Comparison of ENCODE assay signal across 8 cellular contexts in the genomic region with DNA sequence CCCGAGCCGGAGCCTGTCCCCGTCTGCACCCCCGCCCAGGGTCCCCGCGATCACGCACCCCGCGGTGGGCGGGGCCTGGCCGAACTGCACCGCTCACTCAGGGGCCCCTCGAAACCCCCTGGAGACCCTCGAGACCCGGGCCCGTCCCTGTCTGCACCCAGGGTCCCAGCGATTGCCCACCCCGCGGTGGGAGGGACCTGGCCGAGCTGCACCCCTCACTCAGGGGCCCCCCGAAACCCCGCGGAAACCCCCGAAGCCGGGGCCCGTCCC. TPM values are rescaled to one million over a fixed set of nuclear protein-coding genes. Genes with fewer than 3 reads are reported as not detected.
DNase-seq lines count a peak whose midpoint lies in the region; ATAC-seq and TF ChIP-seq lines count a peak whose summit lies in the region.

No MANE protein-coding gene starts in this region.

- no peak for TF ChIP-seq CTCF in GM06990 (IDR thresholded peaks at IDR 0.05; ENCODE audit: insufficient read depth, low read length, poor library complexity, severe bottlenecking)
- no peak for TF ChIP-seq CTCF in breast epithelium (IDR thresholded peaks at IDR 0.05)

- DNase-seq in GM06990 (ENCODE audit: extremely low read depth, insufficient read length) (no peak), breast epithelium (ENCODE audit: low spot score in 2 of 2) (no peak), NCI-H226 (no peak), GOT3 (lab: John Stamatoyannopoulos, UW) (no peak), amniotic stem cell (lab: John Stamatoyannopoulos, UW) (no peak), NCI-H1105 treated with DMSO at 0.1 percent for 48 hours (lab: John Stamatoyannopoulos, UW) (no peak)

- no peak for TF ChIP-seq POLR2A in breast epithelium (IDR thresholded peaks at IDR 0.05)

- peak; percentile 20 for ATAC-seq in HG03159 (IDR thresholded peaks at IDR 0.05; ENCODE audit: unreplicated experiment)

- peak overlapping the region; percentile 40 to 85 for H3K27ac ChIP-seq in breast epithelium

- H3K27me3 ChIP-seq in GM06990 (replicated peaks; ENCODE audit: control insufficient read depth, insufficient read depth, low read length) (no peaks in the 10 kb centered on the region), breast epithelium (no peaks in the 10 kb centered on the region), mononuclear cell (ENCODE audit: insufficient read depth, low read length) (no peaks in the 10 kb centered on the region)

- H3K36me3 ChIP-seq in GM06990 (ENCODE audit: control insufficient read depth, insufficient read depth, low read length), result peaks cover 6% of the 10 kb centered on the region
- H3K36me3 ChIP-seq in breast epithelium, result no peaks in the 10 kb centered on the region

- H3K4me3 ChIP-seq in GM06990 (replicated peaks; ENCODE audit: low read depth, low read length), result peak overlapping the region; percentile 94
- peak overlapping the region; percentile 80 to 100 (median 100) for H3K4me3 ChIP-seq in breast epithelium
- peak overlapping the region; percentile 67 for H3K4me3 ChIP-seq in mononuclear cell (ENCODE audit: low read length)

- no peaks in the 10 kb centered on the region for H3K9me3 ChIP-seq in breast epithelium
- H3K9me3 ChIP-seq in mononuclear cell (ENCODE audit: low read depth, low read length), result no peaks in the 10 kb centered on the region

- H3K4me1 ChIP-seq in breast epithelium (peaks cover 0 to 8% of the 10 kb centered on the region in 2 donors), mononuclear cell (ENCODE audit: insufficient read depth, low read length) (peaks cover 15% of the 10 kb centered on the region)

- intact Hi-C loops in breast epithelium (cut with DNase I; ENCODE audit: low total_unique reads), result no loop called here

RNA-seq across cellular contexts. Expression of a gene that starts 0.5 kb away (rescaled TPM):
- 10 to 100 TPM; 13.1 to 25.2 (median 15.7) TPM for total RNA-seq in breast epithelium
- total RNA-seq in mononuclear cell, result 6.7 TPM

RNA-seq across cellular contexts. Expression of a gene that starts 19.7 kb away (rescaled TPM):
- total RNA-seq in breast epithelium (100 to 1,000 TPM; 136 to 301 (median 172) TPM), mononuclear cell (528 TPM)

RNA-seq across cellular contexts. Expression of a gene that starts 28.9 kb away (rescaled TPM):
- total RNA-seq in breast epithelium (10 to 100 TPM; 27.7 to 34.4 (median 28.1) TPM), mononuclear cell (5.8 TPM)
